ENCODE assay signal across 1 cellular context in genomic region chr4:76028242-76028859, GRCh38.
TF ChIP-seq lines count a peak whose summit lies in the region.

No MANE protein-coding gene starts in this region.

TF ChIP-seq in SK-N-SH treated with all-trans-retinoic acid at 6 μM for 48 hours, 23 proteins besides CTCF, POLR2A, EP300 and RAD21 (continued from another document):
- no peak for TF ChIP-seq POU6F1 (CRISPR knock-in tag; IDR thresholded peaks at IDR 0.05; ENCODE audit: borderline replicate concordance, low read depth)
- no peak for TF ChIP-seq PATZ1 (CRISPR knock-in tag; IDR thresholded peaks at IDR 0.05; ENCODE audit: borderline replicate concordance)
- TF ChIP-seq ZNF8 (CRISPR knock-in tag; IDR thresholded peaks at IDR 0.05) = no peak
- no peak for TF ChIP-seq ISL1 (CRISPR knock-in tag; IDR thresholded peaks at IDR 0.05)
- no peak for TF ChIP-seq ZC3H10 (CRISPR knock-in tag; IDR thresholded peaks at IDR 0.05)
- TF ChIP-seq ZFP30 (CRISPR knock-in tag; IDR thresholded peaks at IDR 0.05) = no peak
- no peak for TF ChIP-seq PPARA (CRISPR knock-in tag; IDR thresholded peaks at IDR 0.05; ENCODE audit: borderline replicate concordance)
- no peak for TF ChIP-seq CREB5 (CRISPR knock-in tag; IDR thresholded peaks at IDR 0.05; ENCODE audit: low read depth)
- TF ChIP-seq TCF4 (CRISPR knock-in tag; IDR thresholded peaks at IDR 0.05; ENCODE audit: borderline replicate concordance) = no peak
- no peak for TF ChIP-seq ESRRG (CRISPR knock-in tag; IDR thresholded peaks at IDR 0.05)
- TF ChIP-seq TSHZ2 (CRISPR knock-in tag; IDR thresholded peaks at IDR 0.05) = no peak
- TF ChIP-seq ARNTL (CRISPR knock-in tag; IDR thresholded peaks at IDR 0.05; ENCODE audit: borderline replicate concordance, low read depth) = no peak
- no peak for TF ChIP-seq ZFP3 (CRISPR knock-in tag; IDR thresholded peaks at IDR 0.05)
